Comparison of ENCODE assay signal across 10 cellular contexts in the genomic region with DNA sequence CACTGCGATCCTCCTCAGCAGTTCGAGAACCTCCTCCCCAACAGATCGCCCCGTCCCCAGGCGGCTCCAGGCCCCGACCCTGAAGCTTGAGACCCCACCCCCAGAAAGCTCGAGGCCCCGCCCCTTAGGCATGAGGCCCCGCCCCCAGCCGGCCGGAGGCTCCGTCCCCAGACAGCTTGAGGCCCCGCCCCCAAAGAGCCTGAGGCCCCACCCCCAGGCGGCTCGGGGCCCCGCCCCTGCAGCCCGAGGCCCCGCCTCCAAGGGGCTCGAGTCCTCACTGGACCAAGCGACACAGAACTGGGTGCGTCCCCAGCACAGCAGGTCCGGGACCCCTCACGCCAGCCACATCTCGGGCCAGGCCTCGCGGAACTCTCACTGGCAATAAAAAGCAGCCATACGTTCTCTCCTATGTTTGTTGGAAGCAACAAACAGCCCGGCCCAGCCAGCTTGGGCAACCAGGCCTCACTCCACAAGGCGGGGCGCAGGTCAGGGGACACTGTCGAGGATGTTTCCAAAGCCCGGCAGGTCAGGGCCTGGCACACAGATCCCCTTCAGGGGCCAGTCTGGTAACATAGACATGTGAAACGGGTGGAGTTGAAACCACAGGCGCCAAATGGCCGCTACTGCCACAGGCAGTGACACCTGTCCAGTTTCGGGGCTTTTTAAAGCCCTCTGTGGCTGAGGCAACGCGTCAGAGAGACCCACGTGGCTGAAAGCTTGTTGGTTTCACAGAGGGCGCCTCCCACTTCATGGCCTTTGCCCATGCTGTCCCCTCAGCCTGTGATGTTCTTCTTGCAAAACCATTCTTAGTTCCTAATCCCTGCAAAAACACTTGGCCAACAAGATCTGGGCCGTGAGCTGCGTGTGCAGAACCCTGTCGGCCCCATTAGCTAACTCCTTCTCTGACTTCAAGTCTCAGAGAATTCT.
DNase-seq lines count a peak whose midpoint lies in the region; ATAC-seq and TF ChIP-seq lines count a peak whose summit lies in the region.
"Had no signal": no experiment of that assay in that cellular context is flagged by ENCODE, and none has a peak within 500 bp of the region (broad histone marks: within the 10 kb centered on the region; RNA-seq: fewer than 3 reads in every experiment).

No MANE protein-coding gene starts in this region.

- intact Hi-C loops in psoas muscle (cut with DNase I): loop anchor here in 1 of 2 donors (10.0 kb wide), 1 partner anchor 119 kb away; no protein-coding TSS in a partner anchor

- no peaks in the 10 kb centered on the region for H3K27me3 Mint-ChIP-seq in activated naive CD8-positive, alpha-beta T cell treated with anti-CD3 and anti-CD28 coated beads for 36 hours

- no peak overlapping the region for H3K27ac Mint-ChIP-seq in activated naive CD8-positive, alpha-beta T cell treated with anti-CD3 and anti-CD28 coated beads for 36 hours

- H3K4me3 ChIP-seq in psoas muscle: peak overlapping the region; percentile 48
- H3K4me3 ChIP-seq: breast epithelium had no signal

- H3K9me3 ChIP-seq in psoas muscle: no peaks in the 10 kb centered on the region
- H3K9me3 ChIP-seq: breast epithelium had no signal

- H3K27ac ChIP-seq in psoas muscle: peak overlapping the region; percentile 90
- H3K27ac ChIP-seq: breast epithelium had no signal

- no peaks in the 10 kb centered on the region for H3K27me3 ChIP-seq in psoas muscle (ENCODE audit: insufficient read depth in 3 of 3, low read length in 2 of 3)
- H3K27me3 ChIP-seq: breast epithelium had no signal

- in situ Hi-C loops in GM13976 (cut with MboI; ENCODE audit: low sequenced_read_pairs, unreplicated experiment): loop anchor here (25.0 kb wide), 1 partner anchor 106 kb away; no protein-coding TSS in a partner anchor

- H3K4me1 ChIP-seq in psoas muscle: no peaks in the 10 kb centered on the region
- H3K4me1 ChIP-seq: breast epithelium had no signal

- no peaks in the 10 kb centered on the region for H3K9me3 Mint-ChIP-seq in activated naive CD8-positive, alpha-beta T cell treated with anti-CD3 and anti-CD28 coated beads for 36 hours

- H3K36me3 Mint-ChIP-seq in activated naive CD8-positive, alpha-beta T cell treated with anti-CD3 and anti-CD28 coated beads for 36 hours: no peaks in the 10 kb centered on the region

- ATAC-seq in GM21423 (IDR thresholded peaks at IDR 0.05; ENCODE audit: unreplicated experiment) (peak; percentile 75), HG03469 (IDR thresholded peaks at IDR 0.05; ENCODE audit: unreplicated experiment) (peak; percentile 83), psoas muscle (peak; percentile 89 to 93 (median 90))

- TF ChIP-seq CTCF in GM13976 (IDR thresholded peaks at IDR 0.05; ENCODE audit: borderline replicate concordance, control extremely low read depth, extremely low read depth, insufficient read depth, missing control alignments) (no peak), psoas muscle (IDR thresholded peaks at IDR 0.05) (no peak)

- no peaks in the 10 kb centered on the region for H3K36me3 ChIP-seq in psoas muscle (ENCODE audit: insufficient read depth in 1 of 2, low read depth in 1 of 2)
- H3K36me3 ChIP-seq: breast epithelium had no signal

- no peak overlapping the region for H3K4me3 Mint-ChIP-seq in activated naive CD8-positive, alpha-beta T cell treated with anti-CD3 and anti-CD28 coated beads for 36 hours

- DNase-seq in GM13976 (ENCODE audit: low spot score): peak; percentile 82
- DNase-seq in activated naive CD8-positive, alpha-beta T cell treated with anti-CD3 and anti-CD28 coated beads for 36 hours: peak; percentile 40
- peak; percentile 57 to 83 for DNase-seq in psoas muscle
- DNase-seq in superior temporal gyrus (ENCODE audit: extremely low spot score): no peak
- no peak for DNase-seq in SKM-1 (lab: John Stamatoyannopoulos, UW; ENCODE audit: unreplicated experiment)
- no peak for DNase-seq in CD1c-positive myeloid dendritic cell (ENCODE audit: extremely low spot score)
- DNase-seq: IMR-90 had no signal

- peaks cover 4% of the 10 kb centered on the region for H3K4me1 Mint-ChIP-seq in activated naive CD8-positive, alpha-beta T cell treated with anti-CD3 and anti-CD28 coated beads for 36 hours

- 27 to 50% (median 43%) methylated on average over 36 to 43 of the region's 43 CpGs for WGBS in psoas muscle, 3 donors

Comparison
In these comparisons a context has a peak if more than half of its experiments do, and no peak if none do; other contexts are left out.
1. DNase-seq: peak in GM13976 (single experiment), activated naive CD8-positive, alpha-beta T cell treated with anti-CD3 and anti-CD28 coated beads for 36 hours (single experiment) and psoas muscle (2 of 2); none in superior temporal gyrus (single experiment), SKM-1 (single experiment) and CD1c-positive myeloid dendritic cell (single experiment).
2. Peak in every context shown above with its lines, with median percentiles within 50 percentile points of each other: ATAC-seq.